2 cellular contexts compared by ENCODE assay signal in genomic region chr19:38331728-38332127, GRCh38.
TF ChIP-seq lines count a peak whose summit lies in the region.

No MANE protein-coding gene starts in this region.

TF ChIP-seq in HepG2, 621 proteins besides CTCF, POLR2A, EP300 and RAD21:
- no peak for TF ChIP-seq ZNF331 (CRISPR knock-in tag; IDR thresholded peaks at IDR 0.05)
- TF ChIP-seq YEATS2 (CRISPR knock-in tag; IDR thresholded peaks at IDR 0.05; ENCODE audit: borderline replicate concordance), result no peak
- TF ChIP-seq ZNF629 (CRISPR knock-in tag; conservative IDR thresholded peaks at IDR 0.05), result peak; percentile 77
- TF ChIP-seq ONECUT2 (CRISPR knock-in tag; IDR thresholded peaks at IDR 0.05), result no peak

TF ChIP-seq in HEK293, 187 proteins besides CTCF, POLR2A, EP300 and RAD21:
- TF ChIP-seq ZNF280D (tag by site-specific recombination; IDR thresholded peaks at IDR 0.05) (0 out of 2 replicates have a peak, but pooled peaks have one; percentile 52), GFI1B (tag by site-specific recombination; IDR thresholded peaks at IDR 0.05) (no peak), ZSCAN30 (tag by site-specific recombination; IDR thresholded peaks at IDR 0.05) (0 out of 2 replicates have a peak, but pooled peaks have one; percentile 38)
